ENCODE assay signal across 28 cellular contexts in the genomic region with DNA sequence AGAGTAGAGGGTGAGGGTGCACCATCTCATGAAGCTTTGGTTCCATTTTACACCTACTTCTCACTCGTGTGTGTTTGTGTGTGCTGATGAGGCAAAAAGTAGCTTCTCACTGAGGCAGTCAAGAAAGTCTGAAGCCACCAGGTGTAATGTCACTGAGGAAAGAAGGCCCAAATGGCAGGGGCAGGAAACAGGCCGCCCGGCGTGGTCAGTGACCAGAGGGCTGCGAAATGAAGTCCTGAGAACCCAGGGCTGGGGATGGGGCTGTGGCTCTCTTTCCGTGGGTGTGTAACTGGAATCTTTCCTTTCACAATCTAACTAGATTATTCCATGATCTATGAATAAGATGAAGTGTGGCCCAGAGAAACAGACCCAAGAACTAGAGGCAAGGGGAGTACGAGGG. TPM values are rescaled to one million over a fixed set of nuclear protein-coding genes. Genes with fewer than 3 reads are reported as not detected.
DNase-seq lines count a peak whose midpoint lies in the region; ATAC-seq and TF ChIP-seq lines count a peak whose summit lies in the region.
"Had no signal": no experiment of that assay in that cellular context is flagged by ENCODE, and none has a peak within 500 bp of the region (broad histone marks: within the 10 kb centered on the region; RNA-seq: fewer than 3 reads in every experiment).

No MANE protein-coding gene starts in this region.

- no peaks in the 10 kb centered on the region for H3K9me3 Mint-ChIP-seq in dendritic cell treated with granulocyte-macrophage colony-stimulating factor and Interleukin-4, amounts not matched to agents 40 ng/mL and 50 ng/mL, for 4 days
- no peaks in the 10 kb centered on the region for H3K9me3 Mint-ChIP-seq in type B pancreatic cell
- H3K9me3 Mint-ChIP-seq: activated naive CD4-positive, alpha-beta T cell treated with anti-CD3 and anti-CD28 coated beads, Interleukin-2, amount 10 ng/mL, durations not matched to agents 7 days and 5 days; H9; neural progenitor cell; T-helper 2 cell treated with Interferon-gamma antibody and Interleukin-4, amounts not matched to agents 5 μg/mL and 100 μg/mL, for 36 hours had no signal

- no peaks in the 10 kb centered on the region for H3K27me3 Mint-ChIP-seq in dendritic cell treated with granulocyte-macrophage colony-stimulating factor and Interleukin-4, amounts not matched to agents 40 ng/mL and 50 ng/mL, for 4 days
- H3K27me3 Mint-ChIP-seq in type B pancreatic cell, result no peaks in the 10 kb centered on the region

- no peak overlapping the region for H3K4me3 ChIP-seq in right atrium auricular region
- H3K4me3 ChIP-seq in right cardiac atrium (ENCODE audit: low read length), result no peak overlapping the region
- H3K4me3 ChIP-seq: neural progenitor cell, Peyer's patch, sigmoid colon, upper lobe of left lung had no signal

- H3K36me3 ChIP-seq in right atrium auricular region, result no peaks in the 10 kb centered on the region
- H3K36me3 ChIP-seq: brain microvascular endothelial cell, neural progenitor cell, Peyer's patch, upper lobe of left lung had no signal

- H3K27ac Mint-ChIP-seq in dendritic cell treated with granulocyte-macrophage colony-stimulating factor and Interleukin-4, amounts not matched to agents 40 ng/mL and 50 ng/mL, for 4 days, result peak overlapping the region; percentile 9
- no peak overlapping the region for H3K27ac Mint-ChIP-seq in type B pancreatic cell
- H3K27ac Mint-ChIP-seq: activated naive CD4-positive, alpha-beta T cell treated with anti-CD3 and anti-CD28 coated beads, Interleukin-2, amount 10 ng/mL, durations not matched to agents 7 days and 5 days; neural progenitor cell; T-helper 2 cell treated with Interferon-gamma antibody and Interleukin-4, amounts not matched to agents 5 μg/mL and 100 μg/mL, for 36 hours had no signal

- intact Hi-C loops in right cardiac atrium (cut with DNase I), result no loop called here
- intact Hi-C loops in dendritic cell treated with granulocyte-macrophage colony-stimulating factor and Interleukin-4, amounts not matched to agents 40 ng/mL and 50 ng/mL, for 4 days (cut with micrococcal nuclease), result loop anchor here (10.0 kb wide), 1 partner anchor 64 kb away; the partner anchor contains the start of gene DCUN1D2

- ATAC-seq in right cardiac atrium (no peak), GM18867 (IDR thresholded peaks at IDR 0.05; ENCODE audit: unreplicated experiment) (no peak)
- ATAC-seq: left cardiac atrium had no signal

- peaks cover 13% of the 10 kb centered on the region for H3K36me3 Mint-ChIP-seq in dendritic cell treated with granulocyte-macrophage colony-stimulating factor and Interleukin-4, amounts not matched to agents 40 ng/mL and 50 ng/mL, for 4 days (ENCODE audit: low read depth)
- H3K36me3 Mint-ChIP-seq in type B pancreatic cell, result no peaks in the 10 kb centered on the region
- H3K36me3 Mint-ChIP-seq: activated naive CD4-positive, alpha-beta T cell treated with anti-CD3 and anti-CD28 coated beads, Interleukin-2, amount 10 ng/mL, durations not matched to agents 7 days and 5 days had no signal

- H3K4me1 ChIP-seq in right atrium auricular region (peaks cover 0 to 1% of the 10 kb centered on the region in 2 donors), right cardiac atrium (ENCODE audit: control insufficient read depth, insufficient read depth, low read length) (no peaks in the 10 kb centered on the region)
- H3K4me1 ChIP-seq: neural progenitor cell, upper lobe of left lung had no signal

- H3K27me3 ChIP-seq in right atrium auricular region (no peaks in the 10 kb centered on the region), right cardiac atrium (ENCODE audit: control insufficient read depth, insufficient read depth) (no peaks in the 10 kb centered on the region)
- H3K27me3 ChIP-seq: brain microvascular endothelial cell, neural progenitor cell, Peyer's patch, sigmoid colon, upper lobe of left lung had no signal

- H3K4me3 Mint-ChIP-seq in dendritic cell treated with granulocyte-macrophage colony-stimulating factor and Interleukin-4, amounts not matched to agents 40 ng/mL and 50 ng/mL, for 4 days, result no peak overlapping the region
- H3K4me3 Mint-ChIP-seq in type B pancreatic cell, result no peak overlapping the region
- H3K4me3 Mint-ChIP-seq: activated naive CD4-positive, alpha-beta T cell treated with anti-CD3 and anti-CD28 coated beads, Interleukin-2, amount 10 ng/mL, durations not matched to agents 7 days and 5 days; H9; neural progenitor cell; T-helper 2 cell treated with Interferon-gamma antibody and Interleukin-4, amounts not matched to agents 5 μg/mL and 100 μg/mL, for 36 hours had no signal

- 81% methylated on average over 7 of the region's 7 CpGs for WGBS in right cardiac atrium

- H3K27ac ChIP-seq in right atrium auricular region (no peak overlapping the region), right cardiac atrium (ENCODE audit: low read length) (no peak overlapping the region)
- H3K27ac ChIP-seq: brain microvascular endothelial cell, HL-60, neural progenitor cell, Peyer's patch, sigmoid colon, upper lobe of left lung had no signal

- H3K9me3 ChIP-seq in right atrium auricular region (no peaks in the 10 kb centered on the region), right cardiac atrium (ENCODE audit: control insufficient read depth, low read length) (no peaks in the 10 kb centered on the region)
- H3K9me3 ChIP-seq: Peyer's patch, sigmoid colon, upper lobe of left lung had no signal

- peaks cover 30% of the 10 kb centered on the region for H3K4me1 Mint-ChIP-seq in dendritic cell treated with granulocyte-macrophage colony-stimulating factor and Interleukin-4, amounts not matched to agents 40 ng/mL and 50 ng/mL, for 4 days (ENCODE audit: low read depth)
- peaks cover 9% of the 10 kb centered on the region for H3K4me1 Mint-ChIP-seq in type B pancreatic cell (ENCODE audit: unreplicated experiment)
- H3K4me1 Mint-ChIP-seq: activated naive CD4-positive, alpha-beta T cell treated with anti-CD3 and anti-CD28 coated beads, Interleukin-2, amount 10 ng/mL, durations not matched to agents 7 days and 5 days had no signal

- DNase-seq in right atrium auricular region (ENCODE audit: low spot score), result peak; percentile 13
- DNase-seq in right cardiac atrium, result no peak
- DNase-seq in mesenteric fat pad (ENCODE audit: low spot score), result peak; percentile 82
- DNase-seq in type B pancreatic cell (ENCODE audit: extremely low spot score, unreplicated experiment), result peak; percentile 47
- DNase-seq in NCI-H1930 (lab: John Stamatoyannopoulos, UW), result no peak
- DNase-seq in GM20000 (ENCODE audit: low spot score), result no peak
- DNase-seq: activated naive CD4-positive, alpha-beta T cell treated with anti-CD3 and anti-CD28 coated beads, Interleukin-2, amount 10 ng/mL, durations not matched to agents 7 days and 5 days; amniotic stem cell; brain microvascular endothelial cell; cerebellar nuclear complex; DMS153; hippocampal formation; left cardiac atrium; mesenchymal stem cell; NCI-H146; NCI-H446 treated with DMSO at 0.1 percent for 48 hours; NCI-H774; Peyer's patch; SHP77; sigmoid colon; stimulated activated CD4-positive, alpha-beta T cell treated with anti-CD3 and anti-CD28 coated beads, Interleukin-4, amount 100 ng/mL, for 24 hours; upper lobe of left lung had no signal

- TF ChIP-seq CTCF in right atrium auricular region (IDR thresholded peaks at IDR 0.05), result no peak
- no peak for TF ChIP-seq CTCF in type B pancreatic cell (conservative IDR thresholded peaks at IDR 0.05)
- TF ChIP-seq CTCF in GM20000 (IDR thresholded peaks at IDR 0.05; ENCODE audit: extremely low read depth, missing control alignments), result no peak

RNA-seq across cellular contexts. Expression of gene TFDP1, which starts 25.5 kb away (rescaled TPM):
- total RNA-seq in right atrium auricular region (10 to 100 TPM; 34.4 to 40.4 TPM), right cardiac atrium (10 to 100 TPM; 48.1 to 54.2 (median 51.1) TPM), mesenteric fat pad (66.4 TPM), type B pancreatic cell (ENCODE audit: low replicate concordance) (78.4 and 78.8 TPM in 2 replicates)
- polyA plus RNA-seq in right cardiac atrium, result 37.1 TPM

Comparison
In these comparisons a context has a peak if more than half of its experiments do, and no peak if none do; other contexts are left out.
1. DNase-seq: peak in right atrium auricular region (single experiment), mesenteric fat pad (single experiment) and type B pancreatic cell (single experiment); none in right cardiac atrium (0 of 3), NCI-H1930 (0 of 2) and GM20000 (single experiment).